Comparison of ENCODE assay signal across 18 cellular contexts in the genomic region with DNA sequence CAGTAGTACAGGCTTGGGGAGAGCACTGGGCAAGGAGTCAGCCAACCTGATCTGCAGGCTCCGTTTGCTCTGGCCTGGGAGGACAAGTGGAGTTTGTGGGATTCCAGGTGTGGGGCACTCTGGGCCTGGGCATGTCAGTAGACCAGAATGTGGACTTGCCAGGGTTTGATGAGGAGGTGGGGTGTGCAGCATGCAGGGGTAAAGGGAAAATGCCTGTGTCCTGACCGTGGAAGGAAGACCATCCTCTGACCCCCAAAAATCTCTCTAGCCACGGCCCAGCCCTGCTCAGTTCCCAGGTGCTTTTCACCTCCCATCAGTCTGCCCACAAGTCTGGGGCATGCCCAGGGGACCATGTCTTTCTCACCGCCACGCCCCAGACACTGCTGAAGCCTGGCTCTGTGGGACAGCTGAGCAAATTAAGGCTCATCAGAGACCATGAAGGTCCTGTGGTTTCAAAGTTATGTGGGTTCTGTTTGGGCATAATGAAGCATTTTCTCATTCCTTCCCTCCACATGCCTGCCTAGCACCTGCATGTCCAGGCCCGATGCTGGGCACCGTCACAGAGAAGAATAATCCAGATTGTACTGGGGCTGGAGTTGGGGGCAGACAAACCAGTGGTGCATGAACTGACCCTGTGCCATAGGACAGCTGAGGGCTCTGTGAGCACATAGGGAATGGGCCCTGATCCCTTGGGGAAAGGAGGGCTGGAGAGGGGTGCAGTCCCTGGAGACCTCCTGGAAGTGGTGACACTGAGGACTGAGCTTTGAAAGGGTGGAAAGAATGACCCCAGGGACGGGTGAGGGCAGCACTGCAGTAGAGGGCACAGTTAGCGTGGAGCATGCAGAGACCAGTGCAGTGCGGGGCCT. TPM values are rescaled to one million over a fixed set of nuclear protein-coding genes. Genes with fewer than 3 reads are reported as not detected.
DNase-seq lines count a peak whose midpoint lies in the region; ATAC-seq and TF ChIP-seq lines count a peak whose summit lies in the region.
"Had no signal": no experiment of that assay in that cellular context is flagged by ENCODE, and none has a peak within 500 bp of the region (broad histone marks: within the 10 kb centered on the region; RNA-seq: fewer than 3 reads in every experiment).

No MANE protein-coding gene starts in this region.

- H3K79me2 ChIP-seq in mammary epithelial cell (ENCODE audit: insufficient read depth, low read length): no peaks in the 10 kb centered on the region

- no peak for TF ChIP-seq POLR2A in upper lobe of left lung (IDR thresholded peaks at IDR 0.05)

- 25% methylated on average over 7 of the region's 10 CpGs for WGBS in mammary epithelial cell (ENCODE audit: low coverage, missing lambda C conversion rate)
- 91 to 93% methylated on average over 10 of the region's 10 CpGs for WGBS in upper lobe of left lung, 2 donors

- TF ChIP-seq CTCF in mammary epithelial cell (conservative IDR thresholded peaks at IDR 0.05 in 1 of 2, IDR thresholded peaks at IDR 0.05 in 1 of 2; ENCODE audit: extremely low read depth in 1 of 2, insufficient read depth in 1 of 2, low read depth in 1 of 2, low read length in 2 of 2) (no peak), MCF 10A (IDR thresholded peaks at IDR 0.05; ENCODE audit: unreplicated experiment) (no peak), upper lobe of left lung (IDR thresholded peaks at IDR 0.05) (no peak)

- CTCF ChIA-PET in mammary epithelial cell (lab: Charles Lee; ENCODE audit: low non-redundant PET): no interaction called here
- CTCF ChIA-PET in MCF 10A (lab: Yijun Ruan, JAX): interaction anchor here (0.7 kb wide), 1 partner anchor 24 kb away, joined by 3 read pairs; no protein-coding TSS in a partner anchor

- H3K36me3 Mint-ChIP-seq in MCF 10A (ENCODE audit: insufficient read depth, unreplicated experiment): no peaks in the 10 kb centered on the region
- H3K36me3 Mint-ChIP-seq in activated T-helper 17 cell treated with anti-CD3 and anti-CD28 coated beads, Interleukin-2, amount 50 U/mL, for 72 hours (ENCODE audit: low read depth): no peaks in the 10 kb centered on the region
- H3K36me3 Mint-ChIP-seq: CD8-positive, alpha-beta T cell had no signal

- H3K4me1 Mint-ChIP-seq in MCF 10A (ENCODE audit: insufficient read depth, unreplicated experiment): peaks cover 12% of the 10 kb centered on the region
- H3K4me1 Mint-ChIP-seq in activated T-helper 17 cell treated with anti-CD3 and anti-CD28 coated beads, Interleukin-2, amount 50 U/mL, for 72 hours: no peaks in the 10 kb centered on the region

- ATAC-seq in activated T-helper 17 cell treated with anti-CD3 and anti-CD28 coated beads, Interleukin-2, amount 50 U/mL, for 72 hours (replicated peaks): no peak
- ATAC-seq in left ventricle myocardium superior (peak; percentile 11), upper lobe of left lung (ENCODE audit: low FRiP score in 2 of 2) (peak; percentile 7 to 16)
- ATAC-seq: CD8-positive, alpha-beta T cell had no signal

- POLR2A ChIA-PET in MCF 10A (lab: Yijun Ruan, JAX): no interaction called here

- H3K4me2 ChIP-seq in mammary epithelial cell (ENCODE audit: insufficient read depth, low read depth, low read length): peak overlapping the region; percentile 1
- H3K4me2 ChIP-seq: PC-9 had no signal

- dilution Hi-C loops in mammary epithelial cell (cut with HindIII; ENCODE audit: low sequenced_read_pairs): no loop called here

- in situ Hi-C loops in mammary epithelial cell (cut with MboI; ENCODE audit: low sequenced_read_pairs in 2 of 2): no loop called here

- intact Hi-C loops in mammary epithelial cell (cut with micrococcal nuclease) (no loop called here), MCF 10A (cut with micrococcal nuclease) (no loop called here), left ventricle myocardium superior (cut with micrococcal nuclease) (no loop called here)

- BruUV-seq in mammary epithelial cell (replicated peaks; lab: Mats Ljungman, UMichigan): no TSS peak
- BruUV-seq in MCF 10A (replicated peaks; lab: Mats Ljungman, UMichigan): no TSS peak

- peak overlapping the region; percentile 65 for H2AFZ ChIP-seq in mammary epithelial cell (ENCODE audit: low read depth, low read length)
- H2AFZ ChIP-seq: GM23248, PC-9 had no signal

- no peak overlapping the region for H3K4me3 Mint-ChIP-seq in MCF 10A (ENCODE audit: unreplicated experiment)
- H3K4me3 Mint-ChIP-seq in activated T-helper 17 cell treated with anti-CD3 and anti-CD28 coated beads, Interleukin-2, amount 50 U/mL, for 72 hours: no peak overlapping the region
- H3K4me3 Mint-ChIP-seq: CD8-positive, alpha-beta T cell had no signal

- DNase-seq in mammary epithelial cell: peak; percentile 80
- DNase-seq in MCF 10A (ENCODE audit: unreplicated experiment): no peak
- no peak for DNase-seq in left ventricle myocardium superior
- DNase-seq in upper lobe of left lung: no peak
- DNase-seq in SIG-M5 (lab: John Stamatoyannopoulos, UW): no peak
- no peak for DNase-seq in activated effector memory CD4-positive, alpha-beta T cell treated with Interleukin-2 at 50 U/mL for 16 hours
- no peak for DNase-seq in activated T-cell treated with anti-CD3 and anti-CD28 coated beads, Interleukin-2, amount 50 U/mL, for 1 hour
- DNase-seq: 8988T; BE2C; CD8-positive, alpha-beta T cell; DMS79; GM23248; KBM-7; NCI-H1417 treated with DMSO at 0.1 percent for 48 hours; NCI-H1930; NCI-H82 had no signal

- no peak for TF ChIP-seq EP300 in upper lobe of left lung (IDR thresholded peaks at IDR 0.05)

- H3K9me3 Mint-ChIP-seq in MCF 10A (ENCODE audit: unreplicated experiment): peaks cover 9% of the 10 kb centered on the region
- no peaks in the 10 kb centered on the region for H3K9me3 Mint-ChIP-seq in activated T-helper 17 cell treated with anti-CD3 and anti-CD28 coated beads, Interleukin-2, amount 50 U/mL, for 72 hours

- H3K36me3 ChIP-seq in mammary epithelial cell (ENCODE audit: insufficient read depth, low read length): no peaks in the 10 kb centered on the region
- no peaks in the 10 kb centered on the region for H3K36me3 ChIP-seq in upper lobe of left lung
- H3K36me3 ChIP-seq: BE2C had no signal

- H3K4me3 ChIP-seq in mammary epithelial cell (replicated peaks in 1 of 3; ENCODE audit: insufficient read depth in 1 of 3, low read depth in 2 of 3, low read length in 3 of 3) (no peak overlapping the region), upper lobe of left lung (no peak overlapping the region)
- H3K4me3 ChIP-seq: GM23248, PC-9 had no signal

- H3K27me3 ChIP-seq in mammary epithelial cell (ENCODE audit: insufficient read depth, low read length): no peaks in the 10 kb centered on the region
- no peaks in the 10 kb centered on the region for H3K27me3 ChIP-seq in upper lobe of left lung
- H3K27me3 ChIP-seq: BE2C had no signal

- no peaks in the 10 kb centered on the region for H3K9me3 ChIP-seq in mammary epithelial cell (replicated peaks; ENCODE audit: insufficient read depth, low read length)
- H3K9me3 ChIP-seq in upper lobe of left lung: no peaks in the 10 kb centered on the region
- H3K9me3 ChIP-seq: BE2C had no signal

- H3K9ac ChIP-seq in mammary epithelial cell (ENCODE audit: insufficient read depth, low read length): no peak overlapping the region
- H3K9ac ChIP-seq: GM23248 had no signal

- H3K27ac Mint-ChIP-seq in MCF 10A (ENCODE audit: low read depth, unreplicated experiment): no peak overlapping the region
- peak overlapping the region; percentile 25 for H3K27ac Mint-ChIP-seq in activated T-helper 17 cell treated with anti-CD3 and anti-CD28 coated beads, Interleukin-2, amount 50 U/mL, for 72 hours
- H3K27ac Mint-ChIP-seq: CD8-positive, alpha-beta T cell had no signal

- peaks cover 23% of the 10 kb centered on the region for H3K4me1 ChIP-seq in mammary epithelial cell (ENCODE audit: insufficient read depth, low read length)
- H3K4me1 ChIP-seq in upper lobe of left lung: no peaks in the 10 kb centered on the region
- H3K4me1 ChIP-seq: BE2C had no signal

- no peaks in the 10 kb centered on the region for H3K27me3 Mint-ChIP-seq in MCF 10A (ENCODE audit: insufficient read depth, unreplicated experiment)
- H3K27me3 Mint-ChIP-seq in activated T-helper 17 cell treated with anti-CD3 and anti-CD28 coated beads, Interleukin-2, amount 50 U/mL, for 72 hours: peaks cover 7% of the 10 kb centered on the region

- H4K20me1 ChIP-seq in mammary epithelial cell (ENCODE audit: insufficient read depth, low read length): no peaks in the 10 kb centered on the region

- peak overlapping the region; percentile 17 for H3K27ac ChIP-seq in mammary epithelial cell (ENCODE audit: insufficient read depth, low read depth, low read length)
- no peak overlapping the region for H3K27ac ChIP-seq in upper lobe of left lung
- H3K27ac ChIP-seq: GM23248, PC-9 had no signal

RNA-seq across cellular contexts. Expression of a gene that starts 6.5 kb away (rescaled TPM):
- total RNA-seq in mammary epithelial cell: 1 to 10 TPM in 1 of 2 donors, under 1 TPM in 1; 0.54 to 2.5 TPM
- polyA plus RNA-seq in mammary epithelial cell: 0.26 TPM
- polyA minus RNA-seq in mammary epithelial cell: not detected
- total RNA-seq in MCF 10A (2022): not detected in 2 replicates
- total RNA-seq in activated T-helper 17 cell treated with anti-CD3 and anti-CD28 coated beads, Interleukin-2, amount 50 U/mL, for 72 hours: not detected
- total RNA-seq in left ventricle myocardium superior: 0.17 TPM
- 1 to 10 TPM in 1 of 6 donors, under 1 TPM in 1, not detected in 4; 0.15 to 1.1 TPM for total RNA-seq in upper lobe of left lung
- total RNA-seq: CD8-positive, alpha-beta T cell had no signal
